17 cellular contexts compared by ENCODE assay signal in genomic region chrX:132277953-132278614, GRCh38. TPM values are rescaled to one million over a fixed set of nuclear protein-coding genes. Genes with fewer than 3 reads are reported as not detected.
DNase-seq lines count a peak whose midpoint lies in the region; ATAC-seq and TF ChIP-seq lines count a peak whose summit lies in the region.
"Had no signal": no experiment of that assay in that cellular context is flagged by ENCODE, and none has a peak within 500 bp of the region (broad histone marks: within the 10 kb centered on the region; RNA-seq: fewer than 3 reads in every experiment).

No MANE protein-coding gene starts in this region.

- no peaks in the 10 kb centered on the region for H4K20me1 ChIP-seq in mammary epithelial cell (ENCODE audit: insufficient read depth, low read length)

- no peak overlapping the region for H2AFZ ChIP-seq in mammary epithelial cell (ENCODE audit: low read depth, low read length)
- H2AFZ ChIP-seq: GM23338 had no signal

- H3K27me3 ChIP-seq in mammary epithelial cell (ENCODE audit: insufficient read depth, low read length) (no peaks in the 10 kb centered on the region), vagina (no peaks in the 10 kb centered on the region)

- no peaks in the 10 kb centered on the region for H3K9me3 Mint-ChIP-seq in MCF 10A (ENCODE audit: unreplicated experiment)
- H3K9me3 Mint-ChIP-seq: CD4-positive, alpha-beta T cell; GM23338; IgD-negative memory B cell had no signal

- in situ Hi-C loops in mammary epithelial cell (cut with MboI; ENCODE audit: low sequenced_read_pairs in 2 of 2): no loop called here

- TF ChIP-seq CTCF in MCF 10A (IDR thresholded peaks at IDR 0.05; ENCODE audit: unreplicated experiment): no peak
- TF ChIP-seq CTCF in mammary epithelial cell (conservative IDR thresholded peaks at IDR 0.05 in 1 of 2, IDR thresholded peaks at IDR 0.05 in 1 of 2; ENCODE audit: extremely low read depth in 1 of 2, insufficient read depth in 1 of 2, low read depth in 1 of 2, low read length in 2 of 2): no peak
- TF ChIP-seq CTCF in LNCaP clone FGC (IDR thresholded peaks at IDR 0.05; ENCODE audit: control insufficient read depth, extremely low read depth, insufficient read depth): no peak
- no peak for TF ChIP-seq CTCF in vagina (IDR thresholded peaks at IDR 0.05)

- CTCF ChIA-PET in MCF 10A (lab: Yijun Ruan, JAX) (interaction anchor here (0.7 to 1.2 kb wide), 3 partner anchors 14 to 52 kb away, joined by 3 to 7 read pairs (median 3); no protein-coding TSS in a partner anchor), mammary epithelial cell (lab: Charles Lee; ENCODE audit: low non-redundant PET) (no interaction called here)

- POLR2A ChIA-PET in MCF 10A (lab: Yijun Ruan, JAX): no interaction called here

- ATAC-seq in left lobe of liver: peak; percentile 75
- ATAC-seq: GM23338 had no signal

- no peak overlapping the region for H3K9ac ChIP-seq in mammary epithelial cell (ENCODE audit: insufficient read depth, low read length)
- H3K9ac ChIP-seq: BLaER1 treated with 17β-estradiol and CSF1 and Interleukin-3, amounts not matched to agents 10 nM and 100 nM had no signal

- H3K4me1 Mint-ChIP-seq in MCF 10A (ENCODE audit: insufficient read depth, unreplicated experiment): peaks cover 6% of the 10 kb centered on the region
- H3K4me1 Mint-ChIP-seq: B cell, IgD-negative memory B cell had no signal

- H3K4me2 ChIP-seq in mammary epithelial cell (ENCODE audit: insufficient read depth, low read depth, low read length): no peak overlapping the region
- H3K4me2 ChIP-seq: BLaER1 treated with 17β-estradiol and CSF1 and Interleukin-3, amounts not matched to agents 10 nM and 100 nM; GM23338 had no signal

- H3K36me3 Mint-ChIP-seq in MCF 10A (ENCODE audit: insufficient read depth, unreplicated experiment): no peaks in the 10 kb centered on the region
- H3K36me3 Mint-ChIP-seq: IgD-negative memory B cell had no signal

- TF ChIP-seq POLR2A in vagina (IDR thresholded peaks at IDR 0.05): no peak

- H3K27ac Mint-ChIP-seq in MCF 10A (ENCODE audit: low read depth, unreplicated experiment): peak overlapping the region; percentile 19
- H3K27ac Mint-ChIP-seq: B cell; CD4-positive, alpha-beta T cell; GM23338; IgD-negative memory B cell had no signal

- H3K4me3 ChIP-seq in mammary epithelial cell (replicated peaks in 1 of 3; ENCODE audit: insufficient read depth in 1 of 3, low read depth in 2 of 3, low read length in 3 of 3) (no peak overlapping the region), LNCaP clone FGC (ENCODE audit: low read depth, low read length) (no peak overlapping the region), vagina (no peak overlapping the region)
- H3K4me3 ChIP-seq: BLaER1 treated with 17β-estradiol and CSF1 and Interleukin-3, amounts not matched to agents 10 nM and 100 nM; GM23338 had no signal

- 68% methylated on average over 2 of the region's 2 CpGs for WGBS in mammary epithelial cell (ENCODE audit: low coverage, missing lambda C conversion rate)

- H3K27me3 Mint-ChIP-seq in MCF 10A (ENCODE audit: insufficient read depth, unreplicated experiment): peaks cover 66% of the 10 kb centered on the region
- H3K27me3 Mint-ChIP-seq: B cell; CD4-positive, alpha-beta T cell; IgD-negative memory B cell had no signal

- H3K4me3 Mint-ChIP-seq in MCF 10A (ENCODE audit: unreplicated experiment): no peak overlapping the region
- H3K4me3 Mint-ChIP-seq: B cell; CD4-positive, alpha-beta T cell; GM23338; IgD-negative memory B cell had no signal

- H3K36me3 ChIP-seq in mammary epithelial cell (ENCODE audit: insufficient read depth, low read length) (no peaks in the 10 kb centered on the region), vagina (no peaks in the 10 kb centered on the region)
- H3K36me3 ChIP-seq: BLaER1 treated with 17β-estradiol and CSF1 and Interleukin-3, amounts not matched to agents 10 nM and 100 nM had no signal

- BruUV-seq in MCF 10A (replicated peaks; lab: Mats Ljungman, UMichigan): no TSS peak
- BruUV-seq in mammary epithelial cell (replicated peaks; lab: Mats Ljungman, UMichigan): no TSS peak

- H3K9me3 ChIP-seq in mammary epithelial cell (replicated peaks; ENCODE audit: insufficient read depth, low read length) (no peaks in the 10 kb centered on the region), vagina (no peaks in the 10 kb centered on the region)

- H3K4me1 ChIP-seq in mammary epithelial cell (ENCODE audit: insufficient read depth, low read length) (no peaks in the 10 kb centered on the region), vagina (no peaks in the 10 kb centered on the region)
- H3K4me1 ChIP-seq: BLaER1 treated with 17β-estradiol and CSF1 and Interleukin-3, amounts not matched to agents 10 nM and 100 nM had no signal

- H3K27ac ChIP-seq in mammary epithelial cell (ENCODE audit: insufficient read depth, low read depth, low read length) (no peak overlapping the region), vagina (no peak overlapping the region)
- H3K27ac ChIP-seq: BLaER1 treated with 17β-estradiol and CSF1 and Interleukin-3, amounts not matched to agents 10 nM and 100 nM; HL-60 had no signal

- dilution Hi-C loops in mammary epithelial cell (cut with HindIII; ENCODE audit: low sequenced_read_pairs): no loop called here

- DNase-seq in MCF 10A (ENCODE audit: unreplicated experiment) (no peak), mammary epithelial cell (no peak), LNCaP clone FGC (ENCODE audit: low read depth) (peak; percentile 19), left lobe of liver (ENCODE audit: low spot score) (peak; percentile 68), HUDEP-2 (lab: John Stamatoyannopoulos, UW; ENCODE audit: unreplicated experiment in 76 of 76) (no peak), vagina (ENCODE audit: extremely low spot score in 2 of 2) (no peak), NOMO-1 treated with dmso at 0.1 percent for 144 hours (lab: John Stamatoyannopoulos, UW; ENCODE audit: unreplicated experiment) (no peak)
- DNase-seq: CD4-positive, alpha-beta T cell; DMS153; DMS79; GDM1; HCEC 1CT had no signal

- intact Hi-C loops in MCF 10A (cut with micrococcal nuclease): no loop called here
- intact Hi-C loops in mammary epithelial cell (cut with micrococcal nuclease): no loop called here
- intact Hi-C loops in vagina (cut with DNase I): loop anchor here (2.0 kb wide), 1 partner anchor 55 kb away; no protein-coding TSS in a partner anchor

- H3K79me2 ChIP-seq in mammary epithelial cell (ENCODE audit: insufficient read depth, low read length): no peaks in the 10 kb centered on the region

RNA-seq across cellular contexts. Expression of gene RAP2C, which starts 58.8 kb away (rescaled TPM):
- total RNA-seq in MCF 10A (2022): 36.3 and 37.0 TPM in 2 replicates
- total RNA-seq in mammary epithelial cell: 10 to 100 TPM; 24.2 to 30.7 TPM
- polyA plus RNA-seq in mammary epithelial cell: 7.6 TPM
- 30.1 TPM for polyA minus RNA-seq in mammary epithelial cell
- total RNA-seq in left lobe of liver: 30.1 TPM
- total RNA-seq in vagina: 11.8 TPM

Comparison
In these comparisons a context has a peak if more than half of its experiments do, and no peak if none do; other contexts are left out.
1. DNase-seq: peak in LNCaP clone FGC (single experiment) and left lobe of liver (single experiment); none in MCF 10A (single experiment), mammary epithelial cell (single experiment), HUDEP-2 (0 of 76), vagina (0 of 2) and NOMO-1 treated with dmso at 0.1 percent for 144 hours (single experiment).